Comparison of ENCODE assay signal across 1 cellular context in the genomic region with DNA sequence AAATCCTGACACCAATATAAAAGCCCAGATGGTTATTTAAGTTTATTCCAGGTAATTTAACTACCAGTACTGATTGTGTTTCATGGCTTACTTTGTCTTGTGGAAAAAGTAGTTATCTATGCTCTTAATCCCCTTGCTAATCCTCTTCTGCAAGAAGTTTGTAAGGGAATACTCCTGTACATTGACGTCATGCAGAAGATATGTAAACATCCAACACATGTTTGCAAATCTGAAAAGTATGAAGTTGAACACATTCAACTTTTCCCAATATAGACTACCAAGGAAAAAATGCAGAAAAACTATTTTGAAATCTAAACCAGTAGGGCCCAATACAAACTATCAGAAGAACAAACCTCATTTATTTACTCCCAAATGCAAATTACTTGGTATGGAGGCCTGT.
TF ChIP-seq lines count a peak whose summit lies in the region.

No MANE protein-coding gene starts in this region.

TF ChIP-seq in HEK293, 187 proteins besides CTCF, POLR2A, EP300 and RAD21 (continued from another document and continues in another):
- TF ChIP-seq, protein P1, sequence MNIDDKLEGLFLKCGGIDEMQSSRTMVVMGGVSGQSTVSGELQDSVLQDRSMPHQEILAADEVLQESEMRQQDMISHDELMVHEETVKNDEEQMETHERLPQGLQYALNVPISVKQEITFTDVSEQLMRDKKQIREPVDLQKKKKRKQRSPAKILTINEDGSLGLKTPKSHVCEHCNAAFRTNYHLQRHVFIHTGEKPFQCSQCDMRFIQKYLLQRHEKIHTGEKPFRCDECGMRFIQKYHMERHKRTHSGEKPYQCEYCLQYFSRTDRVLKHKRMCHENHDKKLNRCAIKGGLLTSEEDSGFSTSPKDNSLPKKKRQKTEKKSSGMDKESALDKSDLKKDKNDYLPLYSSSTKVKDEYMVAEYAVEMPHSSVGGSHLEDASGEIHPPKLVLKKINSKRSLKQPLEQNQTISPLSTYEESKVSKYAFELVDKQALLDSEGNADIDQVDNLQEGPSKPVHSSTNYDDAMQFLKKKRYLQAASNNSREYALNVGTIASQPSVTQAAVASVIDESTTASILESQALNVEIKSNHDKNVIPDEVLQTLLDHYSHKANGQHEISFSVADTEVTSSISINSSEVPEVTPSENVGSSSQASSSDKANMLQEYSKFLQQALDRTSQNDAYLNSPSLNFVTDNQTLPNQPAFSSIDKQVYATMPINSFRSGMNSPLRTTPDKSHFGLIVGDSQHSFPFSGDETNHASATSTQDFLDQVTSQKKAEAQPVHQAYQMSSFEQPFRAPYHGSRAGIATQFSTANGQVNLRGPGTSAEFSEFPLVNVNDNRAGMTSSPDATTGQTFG (tag by site-specific recombination; IDR thresholded peaks at IDR 0.05; ENCODE audit: borderline replicate concordance): no peak
- no peak for TF ChIP-seq ZNF19 (tag by site-specific recombination; IDR thresholded peaks at IDR 0.05; ENCODE audit: low read depth)
- no peak for TF ChIP-seq ZSCAN16 (tag by site-specific recombination; IDR thresholded peaks at IDR 0.05)
- TF ChIP-seq ZNF621 (tag by site-specific recombination; IDR thresholded peaks at IDR 0.05): no peak
- no peak for TF ChIP-seq ZNF521 (tag by site-specific recombination; IDR thresholded peaks at IDR 0.05)
- no peak for TF ChIP-seq ZNF324 (tag by site-specific recombination; IDR thresholded peaks at IDR 0.05)
- TF ChIP-seq ZBTB11 (tag by site-specific recombination; conservative IDR thresholded peaks at IDR 0.05; ENCODE audit: low read depth): no peak
- peak; percentile 74 for TF ChIP-seq ZNF600 (tag by site-specific recombination; IDR thresholded peaks at IDR 0.05)
- TF ChIP-seq ZNF23 (tag by site-specific recombination; IDR thresholded peaks at IDR 0.05; ENCODE audit: borderline replicate concordance): no peak
- peak; percentile 76 for TF ChIP-seq ZBTB17 (tag by site-specific recombination; IDR thresholded peaks at IDR 0.05)
- no peak for TF ChIP-seq SALL2 (tag by site-specific recombination; IDR thresholded peaks at IDR 0.05; ENCODE audit: borderline replicate concordance)
- TF ChIP-seq ZNF157 (tag by site-specific recombination; IDR thresholded peaks at IDR 0.05): no peak
- TF ChIP-seq ZNF223 (tag by site-specific recombination; IDR thresholded peaks at IDR 0.05): no peak
- TF ChIP-seq ZNF311 (tag by site-specific recombination; IDR thresholded peaks at IDR 0.05; ENCODE audit: borderline replicate concordance): no peak
- TF ChIP-seq ZIC2 (tag by site-specific recombination; IDR thresholded peaks at IDR 0.05): no peak
- no peak for TF ChIP-seq ZBTB20 (tag by site-specific recombination; IDR thresholded peaks at IDR 0.05)
- peak; percentile 41; the same call in 1 of the 2 replicates for TF ChIP-seq PRDM1 (tag by site-specific recombination; IDR thresholded peaks at IDR 0.05)
- no peak for TF ChIP-seq ZNF518A (tag by site-specific recombination; conservative IDR thresholded peaks at IDR 0.05; ENCODE audit: low read depth)
- TF ChIP-seq ZBTB48 (tag by site-specific recombination; IDR thresholded peaks at IDR 0.05): no peak
- TF ChIP-seq BCL11B (tag by site-specific recombination; IDR thresholded peaks at IDR 0.05; ENCODE audit: low read depth): 0 out of 2 replicates have a peak, but pooled peaks have one; percentile 40
- TF ChIP-seq BCL11A (tag by site-specific recombination; IDR thresholded peaks at IDR 0.05; ENCODE audit: low read depth): peak; percentile 66
- no peak for TF ChIP-seq ZNF768 (tag by site-specific recombination; IDR thresholded peaks at IDR 0.05)
- TF ChIP-seq ZNF416 (tag by site-specific recombination; IDR thresholded peaks at IDR 0.05): no peak
- TF ChIP-seq GLI4 (tag by site-specific recombination; IDR thresholded peaks at IDR 0.05): no peak
- peak; percentile 92 for TF ChIP-seq OSR2 (tag by site-specific recombination; IDR thresholded peaks at IDR 0.05)
- TF ChIP-seq KLF17 (tag by site-specific recombination; IDR thresholded peaks at IDR 0.05): no peak
- no peak for TF ChIP-seq ZNF341 (tag by site-specific recombination; IDR thresholded peaks at IDR 0.05; ENCODE audit: low read depth)
- TF ChIP-seq TCF7L2 (IDR thresholded peaks at IDR 0.05; ENCODE audit: borderline replicate concordance, low read depth, low read length): no peak
- TF ChIP-seq IKZF3 (tag by site-specific recombination; IDR thresholded peaks at IDR 0.05): peak; percentile 84
- TF ChIP-seq ZFP41 (tag by site-specific recombination; IDR thresholded peaks at IDR 0.05; ENCODE audit: borderline replicate concordance): no peak
- TF ChIP-seq YY1 (tag by site-specific recombination; IDR thresholded peaks at IDR 0.05): no peak
- no peak for TF ChIP-seq ZNF155 (tag by site-specific recombination; IDR thresholded peaks at IDR 0.05)
- TF ChIP-seq ZNF394 (tag by site-specific recombination; IDR thresholded peaks at IDR 0.05; ENCODE audit: borderline replicate concordance): peak; percentile 80; the same call in 1 of the 2 replicates
- no peak for TF ChIP-seq ZNF555 (tag by site-specific recombination; conservative IDR thresholded peaks at IDR 0.05)
- 0 out of 2 replicates have a peak, but pooled peaks have one; percentile 63 for TF ChIP-seq INSM2 (tag by site-specific recombination; IDR thresholded peaks at IDR 0.05)
- no peak for TF ChIP-seq ZNF132 (tag by site-specific recombination; IDR thresholded peaks at IDR 0.05; ENCODE audit: borderline replicate concordance)
- TF ChIP-seq KLF16 (tag by site-specific recombination; IDR thresholded peaks at IDR 0.05): no peak
- no peak for TF ChIP-seq ZNF138 (tag by site-specific recombination; IDR thresholded peaks at IDR 0.05; ENCODE audit: borderline replicate concordance)
- peak; percentile 88 for TF ChIP-seq WT1 (tag by site-specific recombination; IDR thresholded peaks at IDR 0.05)
- no peak for TF ChIP-seq ZNF214 (tag by site-specific recombination; IDR thresholded peaks at IDR 0.05; ENCODE audit: borderline replicate concordance)
- TF ChIP-seq, protein P2, sequence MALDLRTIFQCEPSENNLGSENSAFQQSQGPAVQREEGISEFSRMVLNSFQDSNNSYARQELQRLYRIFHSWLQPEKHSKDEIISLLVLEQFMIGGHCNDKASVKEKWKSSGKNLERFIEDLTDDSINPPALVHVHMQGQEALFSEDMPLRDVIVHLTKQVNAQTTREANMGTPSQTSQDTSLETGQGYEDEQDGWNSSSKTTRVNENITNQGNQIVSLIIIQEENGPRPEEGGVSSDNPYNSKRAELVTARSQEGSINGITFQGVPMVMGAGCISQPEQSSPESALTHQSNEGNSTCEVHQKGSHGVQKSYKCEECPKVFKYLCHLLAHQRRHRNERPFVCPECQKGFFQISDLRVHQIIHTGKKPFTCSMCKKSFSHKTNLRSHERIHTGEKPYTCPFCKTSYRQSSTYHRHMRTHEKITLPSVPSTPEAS (tag by site-specific recombination; IDR thresholded peaks at IDR 0.05): no peak
- TF ChIP-seq ZNF514 (tag by site-specific recombination; IDR thresholded peaks at IDR 0.05): no peak
- peak; percentile 73; the same call in 1 of the 2 replicates for TF ChIP-seq GFI1B (tag by site-specific recombination; IDR thresholded peaks at IDR 0.05)
- TF ChIP-seq SP3 (tag by site-specific recombination; IDR thresholded peaks at IDR 0.05): peak; percentile 46; the same call in 1 of the 2 replicates
- no peak for TF ChIP-seq ZNF701 (tag by site-specific recombination; IDR thresholded peaks at IDR 0.05)
